1 cellular context compared by ENCODE assay signal in the genomic region with DNA sequence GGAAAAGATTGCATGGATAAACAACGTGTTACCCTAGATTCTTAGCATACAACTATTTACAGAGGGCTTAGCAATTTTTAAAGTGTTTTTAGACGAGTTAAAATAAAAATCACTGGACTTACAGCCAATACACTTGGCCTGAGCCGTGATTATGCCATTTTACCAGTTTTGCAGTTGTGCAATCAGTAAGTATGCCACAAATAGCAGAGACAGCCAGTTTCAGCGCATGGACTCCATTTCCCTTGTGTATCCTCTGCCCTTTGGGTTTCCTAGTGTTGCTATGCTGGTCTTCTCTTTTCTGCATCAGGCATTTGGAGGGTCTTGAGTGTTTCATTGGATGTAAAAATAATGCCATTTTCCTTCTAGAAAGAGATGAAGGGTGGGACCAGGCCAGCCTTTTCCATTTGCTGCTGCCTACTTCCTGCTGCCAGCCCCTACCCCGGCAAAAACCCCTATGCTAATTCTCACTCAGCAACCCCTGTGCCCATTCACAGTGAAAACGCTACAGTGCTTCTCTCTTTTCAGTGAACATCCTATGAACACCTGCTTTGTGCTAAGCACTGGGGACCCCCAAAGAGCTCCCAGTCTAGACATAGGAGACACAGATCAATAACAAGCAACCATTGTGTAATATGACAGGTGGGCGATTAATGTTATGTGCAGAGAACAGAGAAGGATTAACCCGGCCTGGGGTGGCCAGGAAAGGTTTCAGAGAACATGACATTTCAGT.
TF ChIP-seq lines count a peak whose summit lies in the region.

No MANE protein-coding gene starts in this region.

TF ChIP-seq in H1, 55 proteins besides CTCF, POLR2A, EP300 and RAD21:
- TF ChIP-seq TAF7 (optimal IDR thresholded peaks at IDR 0.05; ENCODE audit: borderline replicate concordance, low read depth, low read length) (no peak), ASH2L (IDR thresholded peaks at IDR 0.05; ENCODE audit: low read length) (peak; percentile 22)
TF ChIP-seq in H1: peak in this region for 1.
